In the genomic region with DNA sequence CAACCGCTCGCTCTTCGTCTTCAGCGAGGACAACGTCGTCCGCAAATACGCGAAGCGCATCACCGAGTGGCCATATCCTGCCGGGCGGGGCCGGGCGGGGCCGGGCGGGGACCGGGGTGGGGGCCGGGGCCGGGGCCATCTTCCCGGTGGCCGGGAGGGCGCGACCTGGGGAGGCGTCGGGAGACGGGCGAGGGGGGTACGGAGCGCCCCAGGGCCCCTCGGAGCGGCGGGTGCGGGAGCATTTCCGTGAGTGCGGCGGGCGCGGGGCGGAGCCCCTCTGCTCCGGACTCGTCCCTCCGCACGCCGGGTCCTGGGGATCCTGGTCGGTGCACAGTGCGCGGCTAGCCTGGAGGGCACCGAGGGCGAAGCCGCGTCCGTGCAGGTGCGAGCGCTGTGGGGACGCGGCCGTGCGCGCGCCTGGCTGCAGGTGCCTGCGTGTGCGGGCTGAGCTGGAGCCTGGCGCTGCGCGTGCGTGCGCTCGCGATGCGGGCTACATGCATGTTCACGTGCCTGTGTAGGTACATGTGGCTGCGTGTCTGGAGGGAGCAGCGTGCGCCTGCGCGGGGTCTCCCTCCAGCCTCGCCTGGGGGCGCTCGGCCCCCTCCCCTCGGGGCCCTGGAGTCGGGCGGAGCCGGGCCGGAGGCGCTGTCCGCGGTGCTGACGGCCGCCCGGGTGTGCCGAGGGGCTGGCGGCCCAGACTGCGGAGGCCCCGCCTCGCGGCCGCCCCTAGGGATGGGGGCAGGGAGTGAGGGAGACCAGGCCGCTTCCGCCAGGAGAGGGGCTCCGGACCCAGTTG, we compare ENCODE assay signal across 8 cellular contexts.
DNase-seq lines count a peak whose midpoint lies in the region; ATAC-seq and TF ChIP-seq lines count a peak whose summit lies in the region.

No MANE protein-coding gene starts in this region.

- no peak overlapping the region for H3K27ac Mint-ChIP-seq in stimulated activated effector memory CD8-positive, alpha-beta T cell treated with anti-CD3 and anti-CD28 coated beads, Interleukin-12 subunit alpha, Interleukin-12 subunit beta, amount 100 ng/mL, for 72 hours

- no peaks in the 10 kb centered on the region for H3K4me1 Mint-ChIP-seq in stimulated activated effector memory CD8-positive, alpha-beta T cell treated with anti-CD3 and anti-CD28 coated beads, Interleukin-12 subunit alpha, Interleukin-12 subunit beta, amount 100 ng/mL, for 72 hours

- H3K4me3 ChIP-seq in adipocyte (ENCODE audit: low read length) (no peak overlapping the region), iPS-11a (ENCODE audit: low read depth, low read length) (peak overlapping the region; percentile 47)

- no peaks in the 10 kb centered on the region for H3K9me3 Mint-ChIP-seq in stimulated activated effector memory CD8-positive, alpha-beta T cell treated with anti-CD3 and anti-CD28 coated beads, Interleukin-12 subunit alpha, Interleukin-12 subunit beta, amount 100 ng/mL, for 72 hours

- peaks cover 2% of the 10 kb centered on the region for H3K4me1 ChIP-seq in adipocyte (ENCODE audit: control insufficient read depth, insufficient read depth, low read length)

- no peak for TF ChIP-seq EP300 in Ishikawa (IDR thresholded peaks at IDR 0.05; ENCODE audit: borderline replicate concordance)

- H3K9me3 ChIP-seq in adipocyte (ENCODE audit: control insufficient read depth, low read length) = no peaks in the 10 kb centered on the region

- H3K36me3 Mint-ChIP-seq in stimulated activated effector memory CD8-positive, alpha-beta T cell treated with anti-CD3 and anti-CD28 coated beads, Interleukin-12 subunit alpha, Interleukin-12 subunit beta, amount 100 ng/mL, for 72 hours = no peaks in the 10 kb centered on the region

- H3K9ac ChIP-seq in adipocyte (ENCODE audit: low read length) = no peak overlapping the region

- peak; percentile 9 for ATAC-seq in stimulated activated effector memory CD8-positive, alpha-beta T cell treated with anti-CD3 and anti-CD28 coated beads, Interleukin-12 subunit alpha, Interleukin-12 subunit beta, amount 100 ng/mL, for 72 hours
- ATAC-seq in HG03378 (IDR thresholded peaks at IDR 0.05; ENCODE audit: unreplicated experiment) = no peak
- no peak for ATAC-seq in GM18861 (IDR thresholded peaks at IDR 0.05; ENCODE audit: unreplicated experiment)

- H3K27me3 ChIP-seq in adipocyte (replicated peaks; ENCODE audit: control insufficient read depth, insufficient read depth, low read length) = peaks cover 28% of the 10 kb centered on the region

- DNase-seq in AG08395 (ENCODE audit: low spot score) (peak; percentile 15), adipocyte (ENCODE audit: low read depth) (peak; percentile 35), superior temporal gyrus (ENCODE audit: extremely low spot score) (no peak)
- no peak for DNase-seq in stimulated activated effector memory CD8-positive, alpha-beta T cell treated with anti-CD3 and anti-CD28 coated beads, Interleukin-12 subunit alpha, Interleukin-12 subunit beta, amount 100 ng/mL, for 72 hours (ENCODE audit: low spot score in 2 of 2)

- peak; percentile 36; the same call in 1 of the 2 replicates for TF ChIP-seq RAD21 in Ishikawa (IDR thresholded peaks at IDR 0.05; ENCODE audit: low read depth)

- H3K4me3 Mint-ChIP-seq in stimulated activated effector memory CD8-positive, alpha-beta T cell treated with anti-CD3 and anti-CD28 coated beads, Interleukin-12 subunit alpha, Interleukin-12 subunit beta, amount 100 ng/mL, for 72 hours = no peak overlapping the region

- no peaks in the 10 kb centered on the region for H3K36me3 ChIP-seq in adipocyte (ENCODE audit: control insufficient read depth, insufficient read depth, low read length, severe bottlenecking)

TF ChIP-seq in Ishikawa, 13 proteins besides CTCF, POLR2A, EP300 and RAD21:
- TF ChIP-seq, protein P1, sequence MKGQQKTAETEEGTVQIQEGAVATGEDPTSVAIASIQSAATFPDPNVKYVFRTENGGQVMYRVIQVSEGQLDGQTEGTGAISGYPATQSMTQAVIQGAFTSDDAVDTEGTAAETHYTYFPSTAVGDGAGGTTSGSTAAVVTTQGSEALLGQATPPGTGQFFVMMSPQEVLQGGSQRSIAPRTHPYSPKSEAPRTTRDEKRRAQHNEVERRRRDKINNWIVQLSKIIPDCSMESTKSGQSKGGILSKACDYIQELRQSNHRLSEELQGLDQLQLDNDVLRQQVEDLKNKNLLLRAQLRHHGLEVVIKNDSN (IDR thresholded peaks at IDR 0.05) = 0 out of 2 replicates have a peak, but pooled peaks have one; percentile 22
- TF ChIP-seq, protein P2, sequence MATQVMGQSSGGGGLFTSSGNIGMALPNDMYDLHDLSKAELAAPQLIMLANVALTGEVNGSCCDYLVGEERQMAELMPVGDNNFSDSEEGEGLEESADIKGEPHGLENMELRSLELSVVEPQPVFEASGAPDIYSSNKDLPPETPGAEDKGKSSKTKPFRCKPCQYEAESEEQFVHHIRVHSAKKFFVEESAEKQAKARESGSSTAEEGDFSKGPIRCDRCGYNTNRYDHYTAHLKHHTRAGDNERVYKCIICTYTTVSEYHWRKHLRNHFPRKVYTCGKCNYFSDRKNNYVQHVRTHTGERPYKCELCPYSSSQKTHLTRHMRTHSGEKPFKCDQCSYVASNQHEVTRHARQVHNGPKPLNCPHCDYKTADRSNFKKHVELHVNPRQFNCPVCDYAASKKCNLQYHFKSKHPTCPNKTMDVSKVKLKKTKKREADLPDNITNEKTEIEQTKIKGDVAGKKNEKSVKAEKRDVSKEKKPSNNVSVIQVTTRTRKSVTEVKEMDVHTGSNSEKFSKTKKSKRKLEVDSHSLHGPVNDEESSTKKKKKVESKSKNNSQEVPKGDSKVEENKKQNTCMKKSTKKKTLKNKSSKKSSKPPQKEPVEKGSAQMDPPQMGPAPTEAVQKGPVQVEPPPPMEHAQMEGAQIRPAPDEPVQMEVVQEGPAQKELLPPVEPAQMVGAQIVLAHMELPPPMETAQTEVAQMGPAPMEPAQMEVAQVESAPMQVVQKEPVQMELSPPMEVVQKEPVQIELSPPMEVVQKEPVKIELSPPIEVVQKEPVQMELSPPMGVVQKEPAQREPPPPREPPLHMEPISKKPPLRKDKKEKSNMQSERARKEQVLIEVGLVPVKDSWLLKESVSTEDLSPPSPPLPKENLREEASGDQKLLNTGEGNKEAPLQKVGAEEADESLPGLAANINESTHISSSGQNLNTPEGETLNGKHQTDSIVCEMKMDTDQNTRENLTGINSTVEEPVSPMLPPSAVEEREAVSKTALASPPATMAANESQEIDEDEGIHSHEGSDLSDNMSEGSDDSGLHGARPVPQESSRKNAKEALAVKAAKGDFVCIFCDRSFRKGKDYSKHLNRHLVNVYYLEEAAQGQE (IDR thresholded peaks at IDR 0.05; ENCODE audit: low read depth) = peak; percentile 96
- TF ChIP-seq, protein P3, sequence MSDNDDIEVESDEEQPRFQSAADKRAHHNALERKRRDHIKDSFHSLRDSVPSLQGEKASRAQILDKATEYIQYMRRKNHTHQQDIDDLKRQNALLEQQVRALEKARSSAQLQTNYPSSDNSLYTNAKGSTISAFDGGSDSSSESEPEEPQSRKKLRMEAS (IDR thresholded peaks at IDR 0.05) = no peak
- peak; percentile 95 for TF ChIP-seq ZBTB7A (IDR thresholded peaks at IDR 0.05; ENCODE audit: low read depth)
- no peak for TF ChIP-seq YY1 (IDR thresholded peaks at IDR 0.05; ENCODE audit: low read depth)
- TF ChIP-seq FOXM1 (IDR thresholded peaks at IDR 0.05; ENCODE audit: borderline replicate concordance, low read depth) = no peak
- no peak for TF ChIP-seq TAF1 (IDR thresholded peaks at IDR 0.05; ENCODE audit: low read depth)

Comparison
In these comparisons a context has a peak if more than half of its experiments do, and no peak if none do; other contexts are left out.
1. DNase-seq: peak in AG08395 (single experiment) and adipocyte (single experiment); none in stimulated activated effector memory CD8-positive, alpha-beta T cell treated with anti-CD3 and anti-CD28 coated beads, Interleukin-12 subunit alpha, Interleukin-12 subunit beta, amount 100 ng/mL, for 72 hours (0 of 2) and superior temporal gyrus (single experiment).